In the genomic region with DNA sequence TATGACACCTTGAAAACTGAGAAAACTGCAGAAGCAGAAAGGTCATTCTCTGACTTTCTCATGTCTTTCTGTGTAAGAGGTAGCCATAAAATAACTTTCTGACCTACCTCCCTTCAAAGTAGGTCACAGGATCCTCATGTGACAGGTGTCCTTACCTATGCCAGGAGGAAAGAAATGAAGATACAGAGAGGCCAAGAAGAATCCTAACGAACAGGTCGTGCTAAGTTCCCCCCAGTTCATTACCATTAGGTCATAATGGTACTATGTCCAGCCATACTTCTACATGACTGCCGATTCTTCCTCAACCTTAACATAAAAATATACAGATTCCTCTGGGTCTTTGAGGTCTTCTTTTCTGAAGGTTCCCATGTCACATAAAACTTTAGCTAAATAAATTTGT, we compare ENCODE assay signal across 33 cellular contexts.
"Had no signal": no experiment of that assay in that cellular context is flagged by ENCODE, and none has a peak within 500 bp of the region (broad histone marks: within the 10 kb centered on the region; RNA-seq: fewer than 3 reads in every experiment).

No MANE protein-coding gene starts in this region.

- H3K36me3 ChIP-seq: MG63, Peyer's patch, SJCRH30 had no signal

- H3K9me3 ChIP-seq: MG63, Peyer's patch, SJCRH30 had no signal

- H3K4me1 ChIP-seq: Peyer's patch had no signal

- H3K4me3 ChIP-seq: MG63, Peyer's patch, SJCRH30, SK-N-MC had no signal

- H3K27me3 ChIP-seq: Peyer's patch, SJCRH30 had no signal

- DNase-seq: Kasumi-1, KBM-7, MG63, NCI-H1048, NCI-H1092 treated with DMSO at 0.1 percent for 48 hours, NCI-H1105 treated with DMSO at 0.1 percent for 48 hours, NCI-H1417, NCI-H1436, NCI-H146, NCI-H1694, NCI-H187, NCI-H1930, NCI-H2029 treated with DMSO at 0.1 percent for 48 hours, NCI-H2081 treated with DMSO at 0.1 percent for 48 hours, NCI-H2107, NCI-H2171, NCI-H226, NCI-H446 treated with DMSO at 0.1 percent for 48 hours, NCI-H510A, NCI-H524, NCI-H526, NCI-H69, NCI-H748 treated with DMSO at 0.1 percent for 48 hours, NCI-H82, OCI-M1, PC-3, Peyer's patch, RPMI8226, SHP77, SIG-M5, SJCRH30, SW 1271 had no signal

- H3K27ac ChIP-seq: Peyer's patch, SJCRH30, SK-N-MC had no signal

- ATAC-seq: PC-3 had no signal
